ENCODE assay signal across 1 cellular context in genomic region chr1:236206548-236206947, GRCh38.
TF ChIP-seq lines count a peak whose summit lies in the region.

No MANE protein-coding gene starts in this region.

TF ChIP-seq in GM12878, 131 proteins besides CTCF, POLR2A, EP300 and RAD21 (continued from another document):
- TF ChIP-seq CEBPZ (IDR thresholded peaks at IDR 0.05; ENCODE audit: low read depth, low read length): no peak
- TF ChIP-seq BACH1 (IDR thresholded peaks at IDR 0.05; ENCODE audit: borderline replicate concordance): no peak
- no peak for TF ChIP-seq GABPA (IDR thresholded peaks at IDR 0.05; ENCODE audit: low read depth)
